Comparison of ENCODE assay signal across 18 cellular contexts in the genomic region with DNA sequence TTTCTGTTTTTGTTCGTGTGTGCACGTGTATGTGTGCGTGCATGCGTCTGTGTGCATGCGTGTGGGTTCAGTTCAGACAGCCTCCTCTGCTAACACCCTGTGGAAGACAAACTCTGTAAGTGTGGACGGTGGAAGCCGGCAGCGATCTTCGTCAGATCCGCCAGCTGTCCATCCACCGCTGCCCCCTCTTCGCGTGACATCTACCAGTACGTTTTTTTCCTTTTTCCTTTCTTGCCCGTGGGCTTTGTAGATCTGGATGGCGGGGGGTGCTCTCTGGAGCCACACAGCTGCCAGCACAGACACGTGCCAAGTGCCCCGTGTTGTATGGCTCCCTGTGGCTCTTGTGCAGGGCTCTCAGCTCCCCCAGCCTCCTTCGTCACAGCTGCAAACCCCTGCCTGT. TPM values are rescaled to one million over a fixed set of nuclear protein-coding genes. Genes with fewer than 3 reads are reported as not detected.
DNase-seq lines count a peak whose midpoint lies in the region; ATAC-seq and TF ChIP-seq lines count a peak whose summit lies in the region.
"Had no signal": no experiment of that assay in that cellular context is flagged by ENCODE, and none has a peak within 500 bp of the region (broad histone marks: within the 10 kb centered on the region; RNA-seq: fewer than 3 reads in every experiment).

No MANE protein-coding gene starts in this region.

- WGBS in IMR-90 (ENCODE audit: extremely low coverage in 2 of 2, insufficient read length in 1 of 2), 2 experiments: 98% methylated on average over 7 of the region's 19 CpGs; no CpG with 5 or more reads in 1 of the 2 experiments
- WGBS in spleen, 5 donors: 89 to 93% (median 91%) methylated on average over 19 of the region's 19 CpGs

- peaks cover 34% of the 10 kb centered on the region for H3K36me3 Mint-ChIP-seq in endothelial cell (ENCODE audit: low read depth, unreplicated experiment)
- peaks cover 55% of the 10 kb centered on the region for H3K36me3 Mint-ChIP-seq in nephron progenitor cell (ENCODE audit: low read depth)
- H3K36me3 Mint-ChIP-seq: CD4-positive, alpha-beta memory T cell had no signal

- no peak for TF ChIP-seq RAD21 in IMR-90 (IDR thresholded peaks at IDR 0.05; ENCODE audit: low read length)

- POLR2A ChIA-PET in IMR-90 (lab: Charles Lee; ENCODE audit: unreplicated experiment): no interaction called here

- H3K4me2 ChIP-seq in IMR-90 (ENCODE audit: low read depth, low read length): no peak overlapping the region

- CTCF ChIA-PET in IMR-90 (lab: Yijun Ruan, JAX): no interaction called here

- H3K9me1 ChIP-seq in IMR-90 (ENCODE audit: insufficient read depth, low read length): peaks cover 9% of the 10 kb centered on the region

- no TSS peak for BruUV-seq in IMR-90 (replicated peaks; lab: Mats Ljungman, UMichigan)

- no peak overlapping the region for H3K23ac ChIP-seq in IMR-90 (ENCODE audit: low read depth, low read length)

- H3K27me3 ChIP-seq in IMR-90 (ENCODE audit: control insufficient read depth, insufficient read depth, low read length): no peaks in the 10 kb centered on the region
- peaks cover 0 to 5% (median 0%) of the 10 kb centered on the region in 7 donors for H3K27me3 ChIP-seq in spleen (replicated peaks in 1 of 7)
- H3K27me3 ChIP-seq: MG63, SJSA1 had no signal

- peaks cover 25% of the 10 kb centered on the region for H3K4me1 Mint-ChIP-seq in endothelial cell (ENCODE audit: unreplicated experiment)
- peaks cover 31% of the 10 kb centered on the region for H3K4me1 Mint-ChIP-seq in nephron progenitor cell
- H3K4me1 Mint-ChIP-seq: CD4-positive, alpha-beta memory T cell had no signal

- ATAC-seq in IMR-90 (ENCODE audit: low read depth) (no peak), GM21529 (IDR thresholded peaks at IDR 0.05; ENCODE audit: unreplicated experiment) (no peak), HG03571 (IDR thresholded peaks at IDR 0.05; ENCODE audit: unreplicated experiment) (no peak)

- peaks cover 4% of the 10 kb centered on the region for H4K20me1 ChIP-seq in IMR-90 (ENCODE audit: insufficient read depth, low read length)

- H3K56ac ChIP-seq in IMR-90 (ENCODE audit: extremely low read depth, insufficient read depth, low read length): no peak overlapping the region

- DNase-seq in IMR-90 (no peak), endothelial cell (ENCODE audit: low spot score) (no peak), nephron progenitor cell (no peak), spleen (peak; percentile 67)
- DNase-seq in stimulated activated CD4-positive, alpha-beta T cell treated with anti-CD3 and anti-CD28 coated beads, Interleukin-1b, Interleukin-23, amount 100 ng/mL, for 48 hours: no peak
- DNase-seq: Caco-2; CD4-positive, alpha-beta memory T cell; DND-41; GOT3; MG63; NCI-H1417 treated with DMSO at 0.1 percent for 48 hours; NCI-H187; NCI-H446; NCI-H526; OCI-M1 had no signal

- in situ Hi-C loops in IMR-90 (cut with MboI; ENCODE audit: low sequenced_read_pairs): no loop called here

- no peak overlapping the region for H3K27ac Mint-ChIP-seq in endothelial cell (ENCODE audit: unreplicated experiment)
- H3K27ac Mint-ChIP-seq in nephron progenitor cell: peak overlapping the region; percentile 77
- H3K27ac Mint-ChIP-seq: CD4-positive, alpha-beta memory T cell had no signal

- peak overlapping the region; percentile 77 for H2AK9ac ChIP-seq in IMR-90 (replicated peaks; ENCODE audit: low read depth, low read length, poor library complexity)

- TF ChIP-seq POLR2A in IMR-90 (IDR thresholded peaks at IDR 0.05; ENCODE audit: low read depth, low read length) (no peak), spleen (IDR thresholded peaks at IDR 0.05) (no peak)

- peaks cover 8% of the 10 kb centered on the region for H3K27me3 Mint-ChIP-seq in endothelial cell (ENCODE audit: unreplicated experiment)
- H3K27me3 Mint-ChIP-seq in nephron progenitor cell (ENCODE audit: low read depth, poor library complexity): no peaks in the 10 kb centered on the region
- H3K27me3 Mint-ChIP-seq: CD4-positive, alpha-beta memory T cell had no signal

- no peak overlapping the region for H3K4me3 ChIP-seq in IMR-90 (ENCODE audit: insufficient read depth, low read depth, low read length)
- no peak overlapping the region for H3K4me3 ChIP-seq in spleen
- H3K4me3 ChIP-seq: MG63, SJSA1 had no signal

- dilution Hi-C loops in IMR-90 (cut with HindIII; ENCODE audit: low sequenced_read_pairs, unreplicated experiment): no loop called here

- H3K4me1 ChIP-seq in IMR-90 (ENCODE audit: control insufficient read depth, insufficient read depth, low read length): peaks cover 4% of the 10 kb centered on the region
- peaks cover 0 to 14% (median 0%) of the 10 kb centered on the region in 6 donors for H3K4me1 ChIP-seq in spleen
- H3K4me1 ChIP-seq: Caco-2, SJSA1 had no signal

- no peak overlapping the region for H2BK120ac ChIP-seq in IMR-90 (ENCODE audit: low read depth, low read length)

- no peak overlapping the region for H4K8ac ChIP-seq in IMR-90 (ENCODE audit: low read depth in 2 of 2, low read length in 2 of 2)

- TF ChIP-seq CTCF in IMR-90 (conservative IDR thresholded peaks at IDR 0.05; ENCODE audit: low read depth, low read length) (no peak), endothelial cell (IDR thresholded peaks at IDR 0.05; ENCODE audit: unreplicated experiment) (no peak), nephron progenitor cell (IDR thresholded peaks at IDR 0.05) (no peak), spleen (IDR thresholded peaks at IDR 0.05 in 8 of 11, conservative IDR thresholded peaks at IDR 0.05 in 3 of 11) (no peak)

- no peak overlapping the region for H2AK5ac ChIP-seq in IMR-90 (ENCODE audit: low read depth, low read length)

- H3K27ac ChIP-seq in IMR-90 (ENCODE audit: insufficient read depth, low read length): no peak overlapping the region
- no peak overlapping the region for H3K27ac ChIP-seq in spleen
- H3K27ac ChIP-seq: SJSA1 had no signal

- intact Hi-C loops in IMR-90 (cut with micrococcal nuclease): no loop called here
- intact Hi-C loops in spleen (cut with DNase I; ENCODE audit: low total_unique reads): no loop called here

- H4K5ac ChIP-seq in IMR-90 (ENCODE audit: low read depth, low read length): no peak overlapping the region

- H2BK15ac ChIP-seq in IMR-90 (ENCODE audit: low read depth, low read length): no peak overlapping the region

- H3K18ac ChIP-seq in IMR-90 (ENCODE audit: low read depth, low read length): no peak overlapping the region

- peaks cover 48% of the 10 kb centered on the region for H3K36me3 ChIP-seq in IMR-90 (ENCODE audit: control insufficient read depth, insufficient read depth, low read length)
- no peaks in the 10 kb centered on the region for H3K36me3 ChIP-seq in spleen

- no peak overlapping the region for H3K14ac ChIP-seq in IMR-90 (replicated peaks; ENCODE audit: low read depth, low read length)

- peak overlapping the region; percentile 32 for H3K4me3 Mint-ChIP-seq in endothelial cell (ENCODE audit: unreplicated experiment)
- H3K4me3 Mint-ChIP-seq in nephron progenitor cell: no peak overlapping the region
- H3K4me3 Mint-ChIP-seq: CD4-positive, alpha-beta memory T cell had no signal

- H3K4ac ChIP-seq in IMR-90 (ENCODE audit: low read depth, low read length): no peak overlapping the region

- no peak overlapping the region for H3K9ac ChIP-seq in IMR-90 (ENCODE audit: low read depth, low read length)

- H3K9me3 Mint-ChIP-seq in endothelial cell (ENCODE audit: unreplicated experiment): no peaks in the 10 kb centered on the region
- H3K9me3 Mint-ChIP-seq in nephron progenitor cell: no peaks in the 10 kb centered on the region
- H3K9me3 Mint-ChIP-seq: CD4-positive, alpha-beta memory T cell had no signal

- peaks cover 0 to 43% of the 10 kb centered on the region in 2 experiments; a peak in 3 of 4 replicates for H3K79me1 ChIP-seq in IMR-90 (ENCODE audit: low read depth in 1 of 2, low read length in 2 of 2)

- no peak overlapping the region for H2BK5ac ChIP-seq in IMR-90 (ENCODE audit: low read depth, low read length, poor library complexity, severe bottlenecking)

- H2AFZ ChIP-seq in IMR-90 (replicated peaks; ENCODE audit: low read length, poor library complexity): no peak overlapping the region

- no peak overlapping the region for H4K91ac ChIP-seq in IMR-90 (ENCODE audit: insufficient read depth, low read depth, low read length)

- no peaks in the 10 kb centered on the region for H3K9me3 ChIP-seq in IMR-90 (ENCODE audit: control insufficient read depth, insufficient read depth, low read length)
- no peaks in the 10 kb centered on the region for H3K9me3 ChIP-seq in spleen
- H3K9me3 ChIP-seq: Caco-2, MG63, SJSA1 had no signal

- H2BK20ac ChIP-seq in IMR-90 (ENCODE audit: low read depth, low read length): no peak overlapping the region

TF ChIP-seq in IMR-90, 13 proteins besides CTCF, POLR2A, EP300 and RAD21 (continues in another document):
- TF ChIP-seq FOS (IDR thresholded peaks at IDR 0.05; ENCODE audit: low read depth, low read length): no peak
- TF ChIP-seq, protein P1, sequence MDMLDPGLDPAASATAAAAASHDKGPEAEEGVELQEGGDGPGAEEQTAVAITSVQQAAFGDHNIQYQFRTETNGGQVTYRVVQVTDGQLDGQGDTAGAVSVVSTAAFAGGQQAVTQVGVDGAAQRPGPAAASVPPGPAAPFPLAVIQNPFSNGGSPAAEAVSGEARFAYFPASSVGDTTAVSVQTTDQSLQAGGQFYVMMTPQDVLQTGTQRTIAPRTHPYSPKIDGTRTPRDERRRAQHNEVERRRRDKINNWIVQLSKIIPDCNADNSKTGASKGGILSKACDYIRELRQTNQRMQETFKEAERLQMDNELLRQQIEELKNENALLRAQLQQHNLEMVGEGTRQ (IDR thresholded peaks at IDR 0.05; ENCODE audit: low read depth, low read length): no peak
- TF ChIP-seq RFX5 (IDR thresholded peaks at IDR 0.05; ENCODE audit: low read depth, low read length): no peak
- no peak for TF ChIP-seq BHLHE40 (IDR thresholded peaks at IDR 0.05; ENCODE audit: low read depth, low read length)
- TF ChIP-seq CHD1 (IDR thresholded peaks at IDR 0.05; ENCODE audit: low read depth, low read length): no peak
- no peak for TF ChIP-seq MAFK (IDR thresholded peaks at IDR 0.05; ENCODE audit: low read depth, low read length)
- no peak for TF ChIP-seq MAZ (IDR thresholded peaks at IDR 0.05; ENCODE audit: borderline replicate concordance, low read depth, low read length)
- no peak for TF ChIP-seq MXI1 (IDR thresholded peaks at IDR 0.05; ENCODE audit: borderline replicate concordance, low read depth, low read length)

RNA-seq across cellular contexts. Expression of a gene that starts 32.3 kb away (rescaled TPM):
- total RNA-seq in IMR-90 (2012; rRNA removed) (48.6 and 61.1 TPM in 2 replicates), endothelial cell (ENCODE audit: unreplicated experiment) (97.3 TPM), spleen (10 to 100 TPM; 24.0 to 54.9 (median 51.0) TPM)
- polyA plus RNA-seq in IMR-90 (2012; rRNA removed) (88.1 and 93.9 TPM in 2 replicates), spleen (10 to 100 TPM; 66.7 to 79.4 (median 76.0) TPM)
- 28.5 and 49.7 TPM in 2 replicates for polyA plus RNA-seq in IMR-90 (2012; cell fraction: cytosol; rRNA removed)
- polyA plus RNA-seq in IMR-90 (2012; cell fraction: nucleus; rRNA removed; ENCODE audit: low replicate concordance): 30.7 and 134 TPM in 2 replicates

RNA-seq across cellular contexts. Expression of a gene that starts 32.5 kb away (rescaled TPM):
- total RNA-seq in IMR-90 (2012; rRNA removed) (64.5 and 72.8 TPM in 2 replicates), endothelial cell (ENCODE audit: unreplicated experiment) (55.2 TPM), spleen (10 to 100 TPM; 21.5 to 35.8 (median 28.2) TPM)
- polyA plus RNA-seq in IMR-90 (2012; rRNA removed) (24.7 and 29.2 TPM in 2 replicates), spleen (10 to 100 TPM; 18.9 to 24.0 (median 19.1) TPM)
- 3.7 and 6.6 TPM in 2 replicates for polyA plus RNA-seq in IMR-90 (2012; cell fraction: cytosol; rRNA removed)
- 2.8 and 28.8 TPM in 2 replicates for polyA plus RNA-seq in IMR-90 (2012; cell fraction: nucleus; rRNA removed; ENCODE audit: low replicate concordance)
